Comparison of ENCODE assay signal across 3 cellular contexts in genomic region chr10:95916039-95916438, GRCh38. TPM values are rescaled to one million over a fixed set of nuclear protein-coding genes. Genes with fewer than 3 reads are reported as not detected.
"Had no signal": no experiment of that assay in that cellular context is flagged by ENCODE, and none has a peak within 500 bp of the region (broad histone marks: within the 10 kb centered on the region; RNA-seq: fewer than 3 reads in every experiment).

No MANE protein-coding gene starts in this region.

RNA-seq across cellular contexts. Expression of gene CC2D2B, which starts 8.3 kb away (rescaled TPM):
- total RNA-seq: M059J, MCF 10A, NCI-H460 had no signal
